ENCODE assay signal across 11 cellular contexts in genomic region chr15:53225786-53226185, GRCh38.
"Had no signal": no experiment of that assay in that cellular context is flagged by ENCODE, and none has a peak within 500 bp of the region (broad histone marks: within the 10 kb centered on the region; RNA-seq: fewer than 3 reads in every experiment).

No MANE protein-coding gene starts in this region.

- H3K4me1 ChIP-seq: HAP-1 had no signal

- FAIRE-seq: H1, H54 had no signal

- H3K4me3 ChIP-seq: GM23248, GM23338, HAP-1 had no signal

- ATAC-seq: GM23338, HCT116 had no signal

- H3K27ac ChIP-seq: GM23248 had no signal

- H3K9me3 ChIP-seq: HAP-1 had no signal

- DNase-seq: GM23248, GOT3, H7, H9, HCEC 1CT, HFFc6 had no signal

- H3K4me2 ChIP-seq: GM23338 had no signal
